Comparison of ENCODE assay signal across 25 cellular contexts in the genomic region with DNA sequence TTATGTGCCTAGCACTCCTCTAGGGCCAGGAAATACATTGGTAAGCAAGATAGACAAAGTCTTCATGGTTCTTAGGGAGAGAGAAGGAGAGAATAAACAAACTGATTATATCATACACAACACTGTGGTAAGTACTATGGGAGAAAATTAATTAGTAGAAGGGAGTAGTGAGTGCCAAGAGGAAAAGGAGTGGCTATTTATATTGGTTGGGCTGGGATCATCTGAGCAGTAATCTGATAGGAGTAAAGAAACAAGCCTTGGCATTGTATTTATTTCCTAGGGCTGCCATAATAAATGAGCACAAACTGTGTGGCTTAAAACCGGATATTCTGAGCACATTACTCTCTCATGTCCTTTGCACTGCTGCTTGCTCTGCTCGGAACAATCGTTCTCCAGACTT.
"Had no signal": no experiment of that assay in that cellular context is flagged by ENCODE, and none has a peak within 500 bp of the region (broad histone marks: within the 10 kb centered on the region; RNA-seq: fewer than 3 reads in every experiment).

No MANE protein-coding gene starts in this region.

- ATAC-seq: activated CD4-positive, CD25-positive, alpha-beta regulatory T cell treated with anti-CD3 and anti-CD28 coated beads, Interleukin-2, amount 50 U/mL, for 24 hours; effector memory CD8-positive, alpha-beta T cell; left cardiac atrium; right lobe of liver; stimulated activated naive CD8-positive, alpha-beta T cell treated with anti-CD3 and anti-CD28 coated beads, Interleukin-15, Interleukin-2, amounts not matched to agents 100 U/mL and 50 U/mL, for 24 hours had no signal

- H3K27me3 ChIP-seq: adrenal gland, ascending aorta, ovary, right lobe of liver, testis, transverse colon had no signal

- H3K27ac ChIP-seq: adrenal gland, ascending aorta, ovary, right lobe of liver, testis, transverse colon, WERI-Rb-1 had no signal

- H3K9me3 ChIP-seq: adrenal gland, ascending aorta, ovary, right lobe of liver, testis, transverse colon had no signal

- DNase-seq: activated CD4-positive, alpha-beta memory T cell treated with anti-CD3 and anti-CD28 coated beads for 36 hours; activated CD4-positive, alpha-beta T cell treated with anti-CD3 and anti-CD28 coated beads for 48 hours; activated CD8-positive, alpha-beta memory T cell treated with anti-CD3 and anti-CD28 coated beads, Interleukin-2, amount 50 U/mL, for 4 hours; activated effector memory CD4-positive, alpha-beta T cell treated with anti-CD3 and anti-CD28 coated beads, Interleukin-2, amount 50 U/mL, for 16 hours; activated naive CD4-positive, alpha-beta T cell treated with anti-CD3 and anti-CD28 coated beads for 36 hours; activated naive CD8-positive, alpha-beta T cell treated with anti-CD3 and anti-CD28 coated beads for 36 hours; activated T-cell treated with anti-CD3 and anti-CD28 coated beads, Interleukin-2, amount 50 U/mL, for 1 hour; adrenal gland; cortex of kidney; effector memory CD8-positive, alpha-beta T cell; erythroblast; head of caudate nucleus; hippocampal formation; left cardiac atrium; mammary epithelial cell; ovary; right lobe of liver; stimulated activated CD4-positive, alpha-beta T cell treated with anti-CD3 and anti-CD28 coated beads, Interleukin-4, amount 100 ng/mL, for 1 hour; stimulated activated naive CD8-positive, alpha-beta T cell treated with anti-CD3 and anti-CD28 coated beads, Interleukin-15, Interleukin-2, amounts not matched to agents 100 U/mL and 50 U/mL, for 24 hours; T-helper 9 cell; testis; transverse colon; WERI-Rb-1 had no signal

- H3K4me1 ChIP-seq: adrenal gland, ascending aorta, right lobe of liver, testis, transverse colon had no signal

- H3K4me3 ChIP-seq: adrenal gland, ascending aorta, ovary, right lobe of liver, testis, transverse colon had no signal

- H3K36me3 ChIP-seq: adrenal gland, ascending aorta, ovary, right lobe of liver, transverse colon, WERI-Rb-1 had no signal
